1 cellular context compared by ENCODE assay signal in the genomic region with DNA sequence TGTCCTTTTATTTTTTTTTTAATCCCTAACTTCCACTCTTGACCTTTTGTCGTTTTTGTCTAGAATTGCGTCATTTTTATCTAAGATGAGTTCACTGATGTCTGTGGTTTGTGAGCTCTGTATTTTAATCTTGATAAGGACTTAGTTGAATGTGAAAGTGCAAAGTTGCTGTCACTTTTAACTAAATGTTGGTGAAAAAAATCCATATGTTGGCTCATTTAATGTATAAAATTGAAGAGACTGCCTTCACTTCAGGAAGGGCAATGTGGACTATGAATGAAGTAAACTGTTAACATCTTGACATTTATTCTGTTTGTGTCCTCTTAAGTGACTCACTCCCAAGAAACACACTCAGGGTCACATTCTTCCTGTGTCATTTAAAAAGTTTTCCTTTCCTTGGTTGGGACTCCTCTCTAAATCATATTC.
TF ChIP-seq lines count a peak whose summit lies in the region.

No MANE protein-coding gene starts in this region.

TF ChIP-seq in K562, 482 proteins besides CTCF, POLR2A, EP300 and RAD21 (continued from another document and continues in another):
- TF ChIP-seq, protein P1, sequence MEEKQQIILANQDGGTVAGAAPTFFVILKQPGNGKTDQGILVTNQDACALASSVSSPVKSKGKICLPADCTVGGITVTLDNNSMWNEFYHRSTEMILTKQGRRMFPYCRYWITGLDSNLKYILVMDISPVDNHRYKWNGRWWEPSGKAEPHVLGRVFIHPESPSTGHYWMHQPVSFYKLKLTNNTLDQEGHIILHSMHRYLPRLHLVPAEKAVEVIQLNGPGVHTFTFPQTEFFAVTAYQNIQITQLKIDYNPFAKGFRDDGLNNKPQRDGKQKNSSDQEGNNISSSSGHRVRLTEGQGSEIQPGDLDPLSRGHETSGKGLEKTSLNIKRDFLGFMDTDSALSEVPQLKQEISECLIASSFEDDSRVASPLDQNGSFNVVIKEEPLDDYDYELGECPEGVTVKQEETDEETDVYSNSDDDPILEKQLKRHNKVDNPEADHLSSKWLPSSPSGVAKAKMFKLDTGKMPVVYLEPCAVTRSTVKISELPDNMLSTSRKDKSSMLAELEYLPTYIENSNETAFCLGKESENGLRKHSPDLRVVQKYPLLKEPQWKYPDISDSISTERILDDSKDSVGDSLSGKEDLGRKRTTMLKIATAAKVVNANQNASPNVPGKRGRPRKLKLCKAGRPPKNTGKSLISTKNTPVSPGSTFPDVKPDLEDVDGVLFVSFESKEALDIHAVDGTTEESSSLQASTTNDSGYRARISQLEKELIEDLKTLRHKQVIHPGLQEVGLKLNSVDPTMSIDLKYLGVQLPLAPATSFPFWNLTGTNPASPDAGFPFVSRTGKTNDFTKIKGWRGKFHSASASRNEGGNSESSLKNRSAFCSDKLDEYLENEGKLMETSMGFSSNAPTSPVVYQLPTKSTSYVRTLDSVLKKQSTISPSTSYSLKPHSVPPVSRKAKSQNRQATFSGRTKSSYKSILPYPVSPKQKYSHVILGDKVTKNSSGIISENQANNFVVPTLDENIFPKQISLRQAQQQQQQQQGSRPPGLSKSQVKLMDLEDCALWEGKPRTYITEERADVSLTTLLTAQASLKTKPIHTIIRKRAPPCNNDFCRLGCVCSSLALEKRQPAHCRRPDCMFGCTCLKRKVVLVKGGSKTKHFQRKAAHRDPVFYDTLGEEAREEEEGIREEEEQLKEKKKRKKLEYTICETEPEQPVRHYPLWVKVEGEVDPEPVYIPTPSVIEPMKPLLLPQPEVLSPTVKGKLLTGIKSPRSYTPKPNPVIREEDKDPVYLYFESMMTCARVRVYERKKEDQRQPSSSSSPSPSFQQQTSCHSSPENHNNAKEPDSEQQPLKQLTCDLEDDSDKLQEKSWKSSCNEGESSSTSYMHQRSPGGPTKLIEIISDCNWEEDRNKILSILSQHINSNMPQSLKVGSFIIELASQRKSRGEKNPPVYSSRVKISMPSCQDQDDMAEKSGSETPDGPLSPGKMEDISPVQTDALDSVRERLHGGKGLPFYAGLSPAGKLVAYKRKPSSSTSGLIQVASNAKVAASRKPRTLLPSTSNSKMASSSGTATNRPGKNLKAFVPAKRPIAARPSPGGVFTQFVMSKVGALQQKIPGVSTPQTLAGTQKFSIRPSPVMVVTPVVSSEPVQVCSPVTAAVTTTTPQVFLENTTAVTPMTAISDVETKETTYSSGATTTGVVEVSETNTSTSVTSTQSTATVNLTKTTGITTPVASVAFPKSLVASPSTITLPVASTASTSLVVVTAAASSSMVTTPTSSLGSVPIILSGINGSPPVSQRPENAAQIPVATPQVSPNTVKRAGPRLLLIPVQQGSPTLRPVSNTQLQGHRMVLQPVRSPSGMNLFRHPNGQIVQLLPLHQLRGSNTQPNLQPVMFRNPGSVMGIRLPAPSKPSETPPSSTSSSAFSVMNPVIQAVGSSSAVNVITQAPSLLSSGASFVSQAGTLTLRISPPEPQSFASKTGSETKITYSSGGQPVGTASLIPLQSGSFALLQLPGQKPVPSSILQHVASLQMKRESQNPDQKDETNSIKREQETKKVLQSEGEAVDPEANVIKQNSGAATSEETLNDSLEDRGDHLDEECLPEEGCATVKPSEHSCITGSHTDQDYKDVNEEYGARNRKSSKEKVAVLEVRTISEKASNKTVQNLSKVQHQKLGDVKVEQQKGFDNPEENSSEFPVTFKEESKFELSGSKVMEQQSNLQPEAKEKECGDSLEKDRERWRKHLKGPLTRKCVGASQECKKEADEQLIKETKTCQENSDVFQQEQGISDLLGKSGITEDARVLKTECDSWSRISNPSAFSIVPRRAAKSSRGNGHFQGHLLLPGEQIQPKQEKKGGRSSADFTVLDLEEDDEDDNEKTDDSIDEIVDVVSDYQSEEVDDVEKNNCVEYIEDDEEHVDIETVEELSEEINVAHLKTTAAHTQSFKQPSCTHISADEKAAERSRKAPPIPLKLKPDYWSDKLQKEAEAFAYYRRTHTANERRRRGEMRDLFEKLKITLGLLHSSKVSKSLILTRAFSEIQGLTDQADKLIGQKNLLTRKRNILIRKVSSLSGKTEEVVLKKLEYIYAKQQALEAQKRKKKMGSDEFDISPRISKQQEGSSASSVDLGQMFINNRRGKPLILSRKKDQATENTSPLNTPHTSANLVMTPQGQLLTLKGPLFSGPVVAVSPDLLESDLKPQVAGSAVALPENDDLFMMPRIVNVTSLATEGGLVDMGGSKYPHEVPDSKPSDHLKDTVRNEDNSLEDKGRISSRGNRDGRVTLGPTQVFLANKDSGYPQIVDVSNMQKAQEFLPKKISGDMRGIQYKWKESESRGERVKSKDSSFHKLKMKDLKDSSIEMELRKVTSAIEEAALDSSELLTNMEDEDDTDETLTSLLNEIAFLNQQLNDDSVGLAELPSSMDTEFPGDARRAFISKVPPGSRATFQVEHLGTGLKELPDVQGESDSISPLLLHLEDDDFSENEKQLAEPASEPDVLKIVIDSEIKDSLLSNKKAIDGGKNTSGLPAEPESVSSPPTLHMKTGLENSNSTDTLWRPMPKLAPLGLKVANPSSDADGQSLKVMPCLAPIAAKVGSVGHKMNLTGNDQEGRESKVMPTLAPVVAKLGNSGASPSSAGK (IDR thresholded peaks at IDR 0.05): no peak
- TF ChIP-seq, protein P2, sequence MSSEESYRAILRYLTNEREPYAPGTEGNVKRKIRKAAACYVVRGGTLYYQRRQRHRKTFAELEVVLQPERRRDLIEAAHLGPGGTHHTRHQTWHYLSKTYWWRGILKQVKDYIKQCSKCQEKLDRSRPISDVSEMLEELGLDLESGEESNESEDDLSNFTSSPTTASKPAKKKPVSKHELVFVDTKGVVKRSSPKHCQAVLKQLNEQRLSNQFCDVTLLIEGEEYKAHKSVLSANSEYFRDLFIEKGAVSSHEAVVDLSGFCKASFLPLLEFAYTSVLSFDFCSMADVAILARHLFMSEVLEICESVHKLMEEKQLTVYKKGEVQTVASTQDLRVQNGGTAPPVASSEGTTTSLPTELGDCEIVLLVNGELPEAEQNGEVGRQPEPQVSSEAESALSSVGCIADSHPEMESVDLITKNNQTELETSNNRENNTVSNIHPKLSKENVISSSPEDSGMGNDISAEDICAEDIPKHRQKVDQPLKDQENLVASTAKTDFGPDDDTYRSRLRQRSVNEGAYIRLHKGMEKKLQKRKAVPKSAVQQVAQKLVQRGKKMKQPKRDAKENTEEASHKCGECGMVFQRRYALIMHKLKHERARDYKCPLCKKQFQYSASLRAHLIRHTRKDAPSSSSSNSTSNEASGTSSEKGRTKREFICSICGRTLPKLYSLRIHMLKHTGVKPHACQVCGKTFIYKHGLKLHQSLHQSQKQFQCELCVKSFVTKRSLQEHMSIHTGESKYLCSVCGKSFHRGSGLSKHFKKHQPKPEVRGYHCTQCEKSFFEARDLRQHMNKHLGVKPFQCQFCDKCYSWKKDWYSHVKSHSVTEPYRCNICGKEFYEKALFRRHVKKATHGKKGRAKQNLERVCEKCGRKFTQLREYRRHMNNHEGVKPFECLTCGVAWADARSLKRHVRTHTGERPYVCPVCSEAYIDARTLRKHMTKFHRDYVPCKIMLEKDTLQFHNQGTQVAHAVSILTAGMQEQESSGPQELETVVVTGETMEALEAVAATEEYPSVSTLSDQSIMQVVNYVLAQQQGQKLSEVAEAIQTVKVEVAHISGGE (CRISPR knock-in tag; IDR thresholded peaks at IDR 0.05): no peak
- TF ChIP-seq DDX20 (tag; IDR thresholded peaks at IDR 0.05; ENCODE audit: low read depth): no peak
- TF ChIP-seq HEY1 (CRISPR knock-in tag; IDR thresholded peaks at IDR 0.05; ENCODE audit: borderline replicate concordance): no peak
- no peak for TF ChIP-seq COPS2 (conservative IDR thresholded peaks at IDR 0.05)
- TF ChIP-seq HDAC1 (IDR thresholded peaks at IDR 0.05): no peak
- no peak for TF ChIP-seq ZNF324 (CRISPR knock-in tag; IDR thresholded peaks at IDR 0.05)
- TF ChIP-seq KHSRP (IDR thresholded peaks at IDR 0.05): no peak
- TF ChIP-seq TRIM24 (IDR thresholded peaks at IDR 0.05): peak; percentile 31 to 55; a peak in 2 of 4 replicates
- TF ChIP-seq, protein P3, sequence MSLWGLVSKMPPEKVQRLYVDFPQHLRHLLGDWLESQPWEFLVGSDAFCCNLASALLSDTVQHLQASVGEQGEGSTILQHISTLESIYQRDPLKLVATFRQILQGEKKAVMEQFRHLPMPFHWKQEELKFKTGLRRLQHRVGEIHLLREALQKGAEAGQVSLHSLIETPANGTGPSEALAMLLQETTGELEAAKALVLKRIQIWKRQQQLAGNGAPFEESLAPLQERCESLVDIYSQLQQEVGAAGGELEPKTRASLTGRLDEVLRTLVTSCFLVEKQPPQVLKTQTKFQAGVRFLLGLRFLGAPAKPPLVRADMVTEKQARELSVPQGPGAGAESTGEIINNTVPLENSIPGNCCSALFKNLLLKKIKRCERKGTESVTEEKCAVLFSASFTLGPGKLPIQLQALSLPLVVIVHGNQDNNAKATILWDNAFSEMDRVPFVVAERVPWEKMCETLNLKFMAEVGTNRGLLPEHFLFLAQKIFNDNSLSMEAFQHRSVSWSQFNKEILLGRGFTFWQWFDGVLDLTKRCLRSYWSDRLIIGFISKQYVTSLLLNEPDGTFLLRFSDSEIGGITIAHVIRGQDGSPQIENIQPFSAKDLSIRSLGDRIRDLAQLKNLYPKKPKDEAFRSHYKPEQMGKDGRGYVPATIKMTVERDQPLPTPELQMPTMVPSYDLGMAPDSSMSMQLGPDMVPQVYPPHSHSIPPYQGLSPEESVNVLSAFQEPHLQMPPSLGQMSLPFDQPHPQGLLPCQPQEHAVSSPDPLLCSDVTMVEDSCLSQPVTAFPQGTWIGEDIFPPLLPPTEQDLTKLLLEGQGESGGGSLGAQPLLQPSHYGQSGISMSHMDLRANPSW (CRISPR knock-in tag; IDR thresholded peaks at IDR 0.05): no peak
- TF ChIP-seq HDAC3 (IDR thresholded peaks at IDR 0.05; ENCODE audit: borderline replicate concordance, partially characterized antibody): no peak
- TF ChIP-seq, protein P4, sequence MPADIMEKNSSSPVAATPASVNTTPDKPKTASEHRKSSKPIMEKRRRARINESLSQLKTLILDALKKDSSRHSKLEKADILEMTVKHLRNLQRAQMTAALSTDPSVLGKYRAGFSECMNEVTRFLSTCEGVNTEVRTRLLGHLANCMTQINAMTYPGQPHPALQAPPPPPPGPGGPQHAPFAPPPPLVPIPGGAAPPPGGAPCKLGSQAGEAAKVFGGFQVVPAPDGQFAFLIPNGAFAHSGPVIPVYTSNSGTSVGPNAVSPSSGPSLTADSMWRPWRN (IDR thresholded peaks at IDR 0.05; ENCODE audit: low read depth): no peak
- TF ChIP-seq, protein P5, sequence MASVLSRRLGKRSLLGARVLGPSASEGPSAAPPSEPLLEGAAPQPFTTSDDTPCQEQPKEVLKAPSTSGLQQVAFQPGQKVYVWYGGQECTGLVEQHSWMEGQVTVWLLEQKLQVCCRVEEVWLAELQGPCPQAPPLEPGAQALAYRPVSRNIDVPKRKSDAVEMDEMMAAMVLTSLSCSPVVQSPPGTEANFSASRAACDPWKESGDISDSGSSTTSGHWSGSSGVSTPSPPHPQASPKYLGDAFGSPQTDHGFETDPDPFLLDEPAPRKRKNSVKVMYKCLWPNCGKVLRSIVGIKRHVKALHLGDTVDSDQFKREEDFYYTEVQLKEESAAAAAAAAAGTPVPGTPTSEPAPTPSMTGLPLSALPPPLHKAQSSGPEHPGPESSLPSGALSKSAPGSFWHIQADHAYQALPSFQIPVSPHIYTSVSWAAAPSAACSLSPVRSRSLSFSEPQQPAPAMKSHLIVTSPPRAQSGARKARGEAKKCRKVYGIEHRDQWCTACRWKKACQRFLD (CRISPR knock-in tag; IDR thresholded peaks at IDR 0.05): no peak
- TF ChIP-seq ILF3 (IDR thresholded peaks at IDR 0.05; ENCODE audit: borderline replicate concordance): no peak
- TF ChIP-seq, protein P6, sequence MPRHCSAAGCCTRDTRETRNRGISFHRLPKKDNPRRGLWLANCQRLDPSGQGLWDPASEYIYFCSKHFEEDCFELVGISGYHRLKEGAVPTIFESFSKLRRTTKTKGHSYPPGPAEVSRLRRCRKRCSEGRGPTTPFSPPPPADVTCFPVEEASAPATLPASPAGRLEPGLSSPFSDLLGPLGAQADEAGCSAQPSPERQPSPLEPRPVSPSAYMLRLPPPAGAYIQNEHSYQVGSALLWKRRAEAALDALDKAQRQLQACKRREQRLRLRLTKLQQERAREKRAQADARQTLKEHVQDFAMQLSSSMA (CRISPR knock-in tag; IDR thresholded peaks at IDR 0.05): no peak
- no peak for TF ChIP-seq TCF7 (IDR thresholded peaks at IDR 0.05; ENCODE audit: borderline replicate concordance)
- TF ChIP-seq PTRF (tag; IDR thresholded peaks at IDR 0.05): no peak
- TF ChIP-seq NR4A1 (CRISPR knock-in tag; IDR thresholded peaks at IDR 0.05): no peak
- no peak for TF ChIP-seq NR4A1 (tag; IDR thresholded peaks at IDR 0.05)
- TF ChIP-seq STAT5B (CRISPR knock-in tag; IDR thresholded peaks at IDR 0.05): no peak
- TF ChIP-seq ZNF57 (CRISPR knock-in tag; IDR thresholded peaks at IDR 0.05): no peak
- TF ChIP-seq MECOM (CRISPR knock-in tag; IDR thresholded peaks at IDR 0.05): no peak
- peak; percentile 77 for TF ChIP-seq CEBPB (tag; IDR thresholded peaks at IDR 0.05)
- TF ChIP-seq HNRNPL (IDR thresholded peaks at IDR 0.05; ENCODE audit: low read depth, low read length): no peak
- TF ChIP-seq C11orf30 (IDR thresholded peaks at IDR 0.05; ENCODE audit: low read depth): no peak
- TF ChIP-seq XRCC3 (IDR thresholded peaks at IDR 0.05): no peak
- TF ChIP-seq ILK (tag; IDR thresholded peaks at IDR 0.05; ENCODE audit: borderline replicate concordance, low read depth): no peak
- TF ChIP-seq, protein P7, sequence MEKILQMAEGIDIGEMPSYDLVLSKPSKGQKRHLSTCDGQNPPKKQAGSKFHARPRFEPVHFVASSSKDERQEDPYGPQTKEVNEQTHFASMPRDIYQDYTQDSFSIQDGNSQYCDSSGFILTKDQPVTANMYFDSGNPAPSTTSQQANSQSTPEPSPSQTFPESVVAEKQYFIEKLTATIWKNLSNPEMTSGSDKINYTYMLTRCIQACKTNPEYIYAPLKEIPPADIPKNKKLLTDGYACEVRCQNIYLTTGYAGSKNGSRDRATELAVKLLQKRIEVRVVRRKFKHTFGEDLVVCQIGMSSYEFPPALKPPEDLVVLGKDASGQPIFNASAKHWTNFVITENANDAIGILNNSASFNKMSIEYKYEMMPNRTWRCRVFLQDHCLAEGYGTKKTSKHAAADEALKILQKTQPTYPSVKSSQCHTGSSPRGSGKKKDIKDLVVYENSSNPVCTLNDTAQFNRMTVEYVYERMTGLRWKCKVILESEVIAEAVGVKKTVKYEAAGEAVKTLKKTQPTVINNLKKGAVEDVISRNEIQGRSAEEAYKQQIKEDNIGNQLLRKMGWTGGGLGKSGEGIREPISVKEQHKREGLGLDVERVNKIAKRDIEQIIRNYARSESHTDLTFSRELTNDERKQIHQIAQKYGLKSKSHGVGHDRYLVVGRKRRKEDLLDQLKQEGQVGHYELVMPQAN (IDR thresholded peaks at IDR 0.05; ENCODE audit: borderline replicate concordance): no peak
- TF ChIP-seq ZEB2 (IDR thresholded peaks at IDR 0.05): 0 out of 2 replicates have a peak, but pooled peaks have one; percentile 24
- no peak for TF ChIP-seq PHF20 (IDR thresholded peaks at IDR 0.05; ENCODE audit: partially characterized antibody)
- no peak for TF ChIP-seq TSC22D4 (tag; IDR thresholded peaks at IDR 0.05)
- no peak for TF ChIP-seq ATF1 (CRISPR knock-in tag; IDR thresholded peaks at IDR 0.05)
- TF ChIP-seq ATF1 (tag; IDR thresholded peaks at IDR 0.05): peak; percentile 41; the same call in 1 of the 2 replicates
- TF ChIP-seq DNMT1 (IDR thresholded peaks at IDR 0.05): no peak
- no peak for TF ChIP-seq RBM15 (IDR thresholded peaks at IDR 0.05; ENCODE audit: insufficient read depth, low read length)
- no peak for TF ChIP-seq ZBTB1 (CRISPR knock-in tag; IDR thresholded peaks at IDR 0.05; ENCODE audit: borderline replicate concordance, low read depth)
- TF ChIP-seq ELF2 (CRISPR knock-in tag; IDR thresholded peaks at IDR 0.05): no peak
- no peak for TF ChIP-seq PTBP1 (IDR thresholded peaks at IDR 0.05; ENCODE audit: low read depth, low read length)
- TF ChIP-seq ZNF347 (CRISPR knock-in tag; IDR thresholded peaks at IDR 0.05; ENCODE audit: low read depth): no peak
- no peak for TF ChIP-seq POLR3G (IDR thresholded peaks at IDR 0.05; ENCODE audit: extremely low read depth, insufficient read length, insufficient replicate concordance)
- no peak for TF ChIP-seq ZNF133 (CRISPR knock-in tag; IDR thresholded peaks at IDR 0.05)
